ENCODE assay signal across 25 cellular contexts in the genomic region with DNA sequence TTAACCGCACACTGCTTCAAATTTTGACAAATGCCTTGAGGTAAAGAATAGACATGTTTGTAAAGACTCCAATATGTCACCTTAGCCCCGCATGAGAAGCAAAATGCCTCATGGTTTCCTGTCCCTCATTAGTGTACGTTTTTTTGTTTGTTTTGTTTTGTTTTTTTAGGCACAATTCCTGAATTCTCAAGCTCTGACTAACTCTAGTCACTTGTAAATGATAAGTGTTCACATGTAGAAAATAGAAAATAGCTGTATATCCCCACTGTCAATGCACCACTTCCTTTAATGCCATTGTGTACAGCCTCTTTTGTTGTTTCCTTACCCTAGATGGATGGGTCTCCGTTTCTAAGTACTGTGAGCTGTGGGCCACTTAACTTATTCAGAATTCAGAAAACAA.
DNase-seq lines count a peak whose midpoint lies in the region; ATAC-seq and TF ChIP-seq lines count a peak whose summit lies in the region.
"Had no signal": no experiment of that assay in that cellular context is flagged by ENCODE, and none has a peak within 500 bp of the region (broad histone marks: within the 10 kb centered on the region; RNA-seq: fewer than 3 reads in every experiment).

No MANE protein-coding gene starts in this region.

- no peaks in the 10 kb centered on the region for H3K9me3 ChIP-seq in mesodermal cell (ENCODE audit: control insufficient read depth, low read length)
- H3K9me3 ChIP-seq: adrenal gland, suprapubic skin had no signal

- TF ChIP-seq CTCF in choroid plexus epithelial cell (conservative IDR thresholded peaks at IDR 0.05; ENCODE audit: low read depth, low read length) (no peak), lower leg skin (IDR thresholded peaks at IDR 0.05) (no peak)

- WGBS in mesodermal cell (ENCODE audit: insufficient coverage in 2 of 2), 2 experiments: 83% methylated on average over 2 of the region's 4 CpGs; no CpG with 5 or more reads in 1 of the 2 experiments
- 52 to 56% methylated on average over 4 of the region's 4 CpGs for WGBS in lower leg skin, 2 donors

- no peaks in the 10 kb centered on the region for H3K4me1 ChIP-seq in mesodermal cell (ENCODE audit: control insufficient read depth, insufficient read depth, low read length, poor library complexity, severe bottlenecking)
- H3K4me1 ChIP-seq: adrenal gland, suprapubic skin had no signal

- no peak for ATAC-seq in GM21529 (IDR thresholded peaks at IDR 0.05; ENCODE audit: unreplicated experiment)
- no peak for ATAC-seq in GM21381 (IDR thresholded peaks at IDR 0.05; ENCODE audit: unreplicated experiment)
- ATAC-seq: left cardiac atrium; natural killer cell treated with Interleukin-12 subunit alpha and Interleukin-12 subunit beta and Interleukin-15 and Interleukin-18, amount 100 ng/mL, for 72 hours; stimulated activated effector memory CD8-positive, alpha-beta T cell treated with anti-CD3 and anti-CD28 coated beads, Interleukin-12 subunit alpha, Interleukin-12 subunit beta, amount 100 ng/mL, for 72 hours had no signal

- no peaks in the 10 kb centered on the region for H3K36me3 ChIP-seq in mesodermal cell (ENCODE audit: control insufficient read depth, insufficient read depth, low read length)
- H3K36me3 ChIP-seq: adrenal gland, cardiac muscle cell, suprapubic skin had no signal

- no peak overlapping the region for H3K4me3 ChIP-seq in choroid plexus epithelial cell (ENCODE audit: low read depth, low read length)
- H3K4me3 ChIP-seq in mesodermal cell (ENCODE audit: extremely low read depth, insufficient read depth, low read length, poor library complexity, severe bottlenecking): no peak overlapping the region
- no peak overlapping the region for H3K4me3 ChIP-seq in lower leg skin (ENCODE audit: low read depth, poor library complexity, severe bottlenecking)
- H3K4me3 ChIP-seq: adrenal gland, cardiac muscle cell, suprapubic skin had no signal

- peak; percentile 2 for DNase-seq in Daoy (ENCODE audit: low read depth)
- peak; percentile 9 for DNase-seq in M059J (ENCODE audit: low read depth)
- peak; percentile 61 for DNase-seq in choroid plexus epithelial cell (ENCODE audit: low read depth)
- DNase-seq in lower leg skin (ENCODE audit: low spot score in 2 of 2): no peak
- DNase-seq in NCI-H774 (lab: John Stamatoyannopoulos, UW): no peak
- DNase-seq: activated CD4-positive, alpha-beta memory T cell treated with anti-CD3 and anti-CD28 coated beads for 36 hours; activated T-cell treated with anti-CD3 and anti-CD28 coated beads for 4 hours; adrenal gland; C1 segment of cervical spinal cord; left cardiac atrium; MM.1S; NCI-H146; NCI-H2171; posterior cingulate gyrus; Right ventricle myocardium superior; small intestine; stimulated activated CD4-positive, alpha-beta T cell treated with anti-CD3 and anti-CD28 coated beads, Interleukin-2, amount 100 ng/mL, for 24 hours; T1000 had no signal

- intact Hi-C loops in lower leg skin (cut with DNase I; ENCODE audit: low total_unique reads): no loop called here

- no peak for TF ChIP-seq POLR2A in lower leg skin (IDR thresholded peaks at IDR 0.05)

- peak overlapping the region; percentile 73 for H3K27ac ChIP-seq in mesodermal cell (ENCODE audit: low read depth, low read length, severe bottlenecking)
- H3K27ac ChIP-seq: adrenal gland, cardiac muscle cell, suprapubic skin had no signal

Comparison
In these comparisons a context has a peak if more than half of its experiments do, and no peak if none do; other contexts are left out.
1. DNase-seq: peak in Daoy (single experiment), M059J (single experiment) and choroid plexus epithelial cell (single experiment); none in lower leg skin (0 of 2) and NCI-H774 (single experiment).